19 cellular contexts compared by ENCODE assay signal in genomic region chr10:97709746-97710078, GRCh38. TPM values are rescaled to one million over a fixed set of nuclear protein-coding genes. Genes with fewer than 3 reads are reported as not detected.
DNase-seq lines count a peak whose midpoint lies in the region; ATAC-seq and TF ChIP-seq lines count a peak whose summit lies in the region.
"Had no signal": no experiment of that assay in that cellular context is flagged by ENCODE, and none has a peak within 500 bp of the region (broad histone marks: within the 10 kb centered on the region; RNA-seq: fewer than 3 reads in every experiment).

No MANE protein-coding gene starts in this region.

- no peak for ATAC-seq in aorta (ENCODE audit: low FRiP score)
- ATAC-seq in HG03457 (IDR thresholded peaks at IDR 0.05; ENCODE audit: unreplicated experiment): no peak
- ATAC-seq: activated CD4-positive, CD25-positive, alpha-beta regulatory T cell treated with anti-CD3 and anti-CD28 coated beads, Interleukin-2, amount 50 U/mL, for 24 hours; foreskin keratinocyte had no signal

- no peaks in the 10 kb centered on the region for H3K36me3 ChIP-seq in ascending aorta
- no peaks in the 10 kb centered on the region for H3K36me3 ChIP-seq in aorta (ENCODE audit: control insufficient read depth in 1 of 2, insufficient read depth in 2 of 2, low read length in 1 of 2)
- no peaks in the 10 kb centered on the region for H3K36me3 ChIP-seq in BE2C
- no peaks in the 10 kb centered on the region for H3K36me3 ChIP-seq in Karpas-422 (ENCODE audit: insufficient read depth, low read length)
- H3K36me3 ChIP-seq: BLaER1 treated with 17β-estradiol and CSF1 and Interleukin-3, amounts not matched to agents 10 nM and 100 nM; HAP-1 had no signal

- H3K36me3 Mint-ChIP-seq in activated naive CD4-positive, alpha-beta T cell treated with anti-CD3 and anti-CD28 coated beads, Interleukin-2, amount 50 U/mL, for 24 hours: no peaks in the 10 kb centered on the region
- H3K36me3 Mint-ChIP-seq in nephron (ENCODE audit: low read depth): no peaks in the 10 kb centered on the region

- no peaks in the 10 kb centered on the region for H3K9me2 ChIP-seq in Karpas-422 (replicated peaks; ENCODE audit: insufficient read depth, low read length)
- H3K9me2 ChIP-seq: SK-N-SH had no signal

- H3K27ac Mint-ChIP-seq in activated naive CD4-positive, alpha-beta T cell treated with anti-CD3 and anti-CD28 coated beads, Interleukin-2, amount 50 U/mL, for 24 hours: peak overlapping the region; percentile 30
- H3K27ac Mint-ChIP-seq in nephron: peak overlapping the region in 2 of 3 experiments; percentile 65 to 81
- H3K27ac Mint-ChIP-seq: activated naive CD8-positive, alpha-beta T cell treated with anti-CD3 and anti-CD28 coated beads for 36 hours; activated T-helper 1 cell treated with anti-CD3 and anti-CD28 coated beads, Interleukin-12 subunit alpha, Interleukin-12 subunit beta, Interleukin-2, Interleukin-4 antibody, amounts not matched to agents 30 ng/mL and 10 ng/mL and 1 ng/mL, durations not matched to agents 14 hours and 24 hours and 36 hours; dendritic cell treated with granulocyte-macrophage colony-stimulating factor and Interleukin-4, amounts not matched to agents 40 ng/mL and 50 ng/mL, for 4 days had no signal

- WGBS in aorta, 2 donors: 9 to 13% methylated on average over 4 of the region's 4 CpGs

- H3K4me1 ChIP-seq in ascending aorta (peaks cover 23 to 52% of the 10 kb centered on the region in 2 donors), aorta (ENCODE audit: control insufficient read depth in 1 of 2, insufficient read depth in 2 of 2, low read length in 2 of 2) (peaks cover 0 to 3% of the 10 kb centered on the region in 2 donors), BE2C (peaks cover 4% of the 10 kb centered on the region; the same call in 1 of the 2 replicates), Karpas-422 (ENCODE audit: low read length) (no peaks in the 10 kb centered on the region)
- H3K4me1 ChIP-seq: foreskin keratinocyte had no signal

- H2AFZ ChIP-seq in Karpas-422 (ENCODE audit: low read length): no peak overlapping the region

- H3K27me3 ChIP-seq in ascending aorta (no peaks in the 10 kb centered on the region), aorta (ENCODE audit: control insufficient read depth in 1 of 2, insufficient read depth in 2 of 2, low read length in 1 of 2) (no peaks in the 10 kb centered on the region), BE2C (no peaks in the 10 kb centered on the region), Karpas-422 (ENCODE audit: low read length) (no peaks in the 10 kb centered on the region)
- H3K27me3 ChIP-seq: BLaER1 treated with 17β-estradiol and CSF1 and Interleukin-3, amounts not matched to agents 10 nM and 100 nM; body of pancreas; foreskin keratinocyte; testis had no signal

- no peaks in the 10 kb centered on the region for H3K79me2 ChIP-seq in Karpas-422 (ENCODE audit: low read length)

- intact Hi-C loops in ascending aorta (cut with DNase I) (loop anchor here (1.0 to 10.0 kb wide), 3 partner anchors 22 to 425 kb away; partner anchors contain the start of genes MMS19, R3HCC1L and UBTD1), aorta (cut with DNase I) (no loop called here)

- H3K27ac ChIP-seq in ascending aorta (peak overlapping the region; percentile 85 to 98), aorta (ENCODE audit: low read depth in 1 of 2, low read length in 2 of 2) (peak overlapping the region; percentile 2 to 86), Karpas-422 (ENCODE audit: low read length) (no peak overlapping the region)
- H3K27ac ChIP-seq: BLaER1 treated with 17β-estradiol and CSF1 and Interleukin-3, amounts not matched to agents 10 nM and 100 nM; body of pancreas; foreskin keratinocyte had no signal

- peaks cover 8% of the 10 kb centered on the region for H3K4me1 Mint-ChIP-seq in activated naive CD4-positive, alpha-beta T cell treated with anti-CD3 and anti-CD28 coated beads, Interleukin-2, amount 50 U/mL, for 24 hours
- peaks cover 22% of the 10 kb centered on the region for H3K4me1 Mint-ChIP-seq in nephron

- H3K9me3 ChIP-seq in ascending aorta: no peaks in the 10 kb centered on the region
- H3K9me3 ChIP-seq in aorta (ENCODE audit: control insufficient read depth, low read length): no peaks in the 10 kb centered on the region
- H3K9me3 ChIP-seq in BE2C: no peaks in the 10 kb centered on the region
- no peaks in the 10 kb centered on the region for H3K9me3 ChIP-seq in Karpas-422 (ENCODE audit: low read length)
- H3K9me3 ChIP-seq: BLaER1 treated with 17β-estradiol and CSF1 and Interleukin-3, amounts not matched to agents 10 nM and 100 nM; body of pancreas; HAP-1; SK-N-SH; testis had no signal

- H3K4me3 ChIP-seq in ascending aorta: no peak overlapping the region
- no peak overlapping the region for H3K4me3 ChIP-seq in aorta (ENCODE audit: low read length in 2 of 2)
- no peak overlapping the region for H3K4me3 ChIP-seq in BE2C (ENCODE audit: low read depth, low read length)
- no peak overlapping the region for H3K4me3 ChIP-seq in Karpas-422 (ENCODE audit: low read length)
- H3K4me3 ChIP-seq: BLaER1 treated with 17β-estradiol and CSF1 and Interleukin-3, amounts not matched to agents 10 nM and 100 nM; body of pancreas; HAP-1; testis had no signal

- DNase-seq in activated naive CD4-positive, alpha-beta T cell treated with Interleukin-2 at 50 U/mL for 16 hours: no peak
- DNase-seq in ascending aorta (ENCODE audit: low spot score in 2 of 2): no peak
- DNase-seq in aorta: no peak
- no peak for DNase-seq in BE2C
- DNase-seq in Karpas-422: no peak
- DNase-seq: activated naive CD8-positive, alpha-beta T cell treated with anti-CD3 and anti-CD28 coated beads for 36 hours; DMS 273 treated with DMSO at 0.1 percent for 48 hours had no signal

- no peak overlapping the region for H3K4me2 ChIP-seq in Karpas-422 (ENCODE audit: low read depth, low read length, poor library complexity, severe bottlenecking)
- H3K4me2 ChIP-seq: SK-N-SH had no signal

- TF ChIP-seq CTCF in ascending aorta (IDR thresholded peaks at IDR 0.05) (no peak), nephron (IDR thresholded peaks at IDR 0.05; ENCODE audit: unreplicated experiment in 3 of 3) (no peak), BE2C (IDR thresholded peaks at IDR 0.05; ENCODE audit: low read depth, low read length) (no peak)

- H3K4me3 Mint-ChIP-seq in activated naive CD4-positive, alpha-beta T cell treated with anti-CD3 and anti-CD28 coated beads, Interleukin-2, amount 50 U/mL, for 24 hours: no peak overlapping the region
- H3K4me3 Mint-ChIP-seq in nephron: peak overlapping the region in 2 of 3 experiments; percentile 57 to 67
- H3K4me3 Mint-ChIP-seq: activated naive CD8-positive, alpha-beta T cell treated with anti-CD3 and anti-CD28 coated beads for 36 hours; activated T-helper 1 cell treated with anti-CD3 and anti-CD28 coated beads, Interleukin-12 subunit alpha, Interleukin-12 subunit beta, Interleukin-2, Interleukin-4 antibody, amounts not matched to agents 30 ng/mL and 10 ng/mL and 1 ng/mL, durations not matched to agents 14 hours and 24 hours and 36 hours; dendritic cell treated with granulocyte-macrophage colony-stimulating factor and Interleukin-4, amounts not matched to agents 40 ng/mL and 50 ng/mL, for 4 days had no signal

- H3K9ac ChIP-seq in Karpas-422 (ENCODE audit: low read length): no peak overlapping the region
- H3K9ac ChIP-seq: BLaER1 treated with 17β-estradiol and CSF1 and Interleukin-3, amounts not matched to agents 10 nM and 100 nM; SK-N-SH had no signal

- no peaks in the 10 kb centered on the region for H4K20me1 ChIP-seq in Karpas-422 (ENCODE audit: insufficient read depth, low read depth, low read length)

- H3K27me3 Mint-ChIP-seq in activated naive CD4-positive, alpha-beta T cell treated with anti-CD3 and anti-CD28 coated beads, Interleukin-2, amount 50 U/mL, for 24 hours: peaks cover 17% of the 10 kb centered on the region
- H3K27me3 Mint-ChIP-seq in nephron (ENCODE audit: low read depth): peaks cover 8% of the 10 kb centered on the region

- no peaks in the 10 kb centered on the region for H3K9me3 Mint-ChIP-seq in activated naive CD4-positive, alpha-beta T cell treated with anti-CD3 and anti-CD28 coated beads, Interleukin-2, amount 50 U/mL, for 24 hours
- H3K9me3 Mint-ChIP-seq in nephron: no peaks in the 10 kb centered on the region
- H3K9me3 Mint-ChIP-seq: activated naive CD8-positive, alpha-beta T cell treated with anti-CD3 and anti-CD28 coated beads for 36 hours; activated T-helper 1 cell treated with anti-CD3 and anti-CD28 coated beads, Interleukin-12 subunit alpha, Interleukin-12 subunit beta, Interleukin-2, Interleukin-4 antibody, amounts not matched to agents 30 ng/mL and 10 ng/mL and 1 ng/mL, durations not matched to agents 14 hours and 24 hours and 36 hours; dendritic cell treated with granulocyte-macrophage colony-stimulating factor and Interleukin-4, amounts not matched to agents 40 ng/mL and 50 ng/mL, for 4 days had no signal

RNA-seq across cellular contexts. Expression of gene MARVELD1, which starts 3.8 kb away (rescaled TPM):
- 43.7 TPM for total RNA-seq in ascending aorta
- 10 to 100 TPM; 87.4 to 92.4 TPM for total RNA-seq in aorta
- 10 to 100 TPM; 48.1 to 85.8 TPM for polyA plus RNA-seq in aorta
- polyA plus RNA-seq in BE2C (2012; ENCODE audit: insufficient read depth, insufficient read length, low read depth): 37.4 TPM
- not detected in 2 replicates for total RNA-seq in Karpas-422 (2014; rRNA removed; shearing (Covaris generic); ENCODE audit: low replicate concordance)

RNA-seq across cellular contexts. Expression of gene AVPI1, which starts 22.7 kb away (rescaled TPM):
- 23.7 TPM for total RNA-seq in ascending aorta
- total RNA-seq in aorta: 10 to 100 TPM; 17.1 to 18.3 TPM
- 10 to 100 TPM; 12.4 to 15.1 TPM for polyA plus RNA-seq in aorta
- 10.0 TPM for polyA plus RNA-seq in BE2C (2012; ENCODE audit: insufficient read depth, insufficient read length, low read depth)
- not detected in 2 replicates for total RNA-seq in Karpas-422 (2014; rRNA removed; shearing (Covaris generic); ENCODE audit: low replicate concordance)

RNA-seq across cellular contexts. Expression of gene ZFYVE27, which starts 27.2 kb away (rescaled TPM):
- total RNA-seq in ascending aorta (62.2 TPM), aorta (10 to 100 TPM; 23.0 to 33.2 TPM)
- 10 to 100 TPM in 1 of 2 donors, 1 to 10 TPM in 1; 6.1 to 24.6 TPM for polyA plus RNA-seq in aorta
- 42.3 TPM for polyA plus RNA-seq in BE2C (2012; ENCODE audit: insufficient read depth, insufficient read length, low read depth)
- 16.9 and 19.6 TPM in 2 replicates for total RNA-seq in Karpas-422 (2014; rRNA removed; shearing (Covaris generic); ENCODE audit: low replicate concordance)

Comparison
In these comparisons a context has a peak if more than half of its experiments do, and no peak if none do; other contexts are left out.
1. RNA of gene MARVELD1, which starts 3.8 kb away (total RNA-seq): 87.4 to 92.4 TPM in aorta and 43.7 TPM in ascending aorta (single experiment); not detected in Karpas-422; every median in the first group is over 10 times any median in the second.
2. RNA of gene AVPI1, which starts 22.7 kb away (total RNA-seq): 23.7 TPM in ascending aorta (single experiment) and 17.1 to 18.3 TPM in aorta; not detected in Karpas-422; every median in the first group is over 10 times any median in the second.